Comparison of ENCODE assay signal across 14 cellular contexts in genomic region chr7:44791278-44792219, GRCh38.
DNase-seq lines count a peak whose midpoint lies in the region; ATAC-seq and TF ChIP-seq lines count a peak whose summit lies in the region.
"Had no signal": no experiment of that assay in that cellular context is flagged by ENCODE, and none has a peak within 500 bp of the region (broad histone marks: within the 10 kb centered on the region; RNA-seq: fewer than 3 reads in every experiment).

No MANE protein-coding gene starts in this region.

- no peaks in the 10 kb centered on the region for H3K9me3 ChIP-seq in SK-N-MC (ENCODE audit: low read depth, low read length)
- H3K9me3 ChIP-seq: psoas muscle had no signal

- peak overlapping the region; percentile 50; the same call in 1 of the 2 replicates for H3K27ac ChIP-seq in SK-N-MC
- H3K27ac ChIP-seq: psoas muscle had no signal

- peak; percentile 84 for DNase-seq in GM03348 (ENCODE audit: low spot score)
- no peak for DNase-seq in SK-N-MC (ENCODE audit: low read depth, low spot score)
- DNase-seq in fibroblast of mammary gland (ENCODE audit: low read depth): peak; percentile 41
- DNase-seq in retinal pigment epithelial cell (ENCODE audit: low read depth): no peak
- DNase-seq in T1000 (lab: John Stamatoyannopoulos, UW): no peak
- no peak for DNase-seq in activated CD4-positive, CD25-positive, alpha-beta regulatory T cell (lab: John Stamatoyannopoulos, UW)
- DNase-seq in stimulated activated CD4-positive, alpha-beta T cell treated with anti-CD3 and anti-CD28 coated beads, Interleukin-12 subunit alpha, Interleukin-12 subunit beta, amount 100 ng/mL, for 4 hours: no peak
- DNase-seq: effector CD4-positive, alpha-beta T cell; Karpas-422; NCI-H2081; psoas muscle had no signal

- no peak for ATAC-seq in HG03025 (IDR thresholded peaks at IDR 0.05; ENCODE audit: low FRiP score, unreplicated experiment)
- ATAC-seq: GM12878, HCT116, psoas muscle had no signal

- TF ChIP-seq CTCF in fibroblast of mammary gland (conservative IDR thresholded peaks at IDR 0.05; ENCODE audit: control insufficient read depth, insufficient read depth, low read depth, low read length) (peak; percentile 12), retinal pigment epithelial cell (conservative IDR thresholded peaks at IDR 0.05; ENCODE audit: low read depth, low read length) (peak; percentile 29)

- H3K4me3 ChIP-seq in SK-N-MC: no peak overlapping the region
- no peak overlapping the region for H3K4me3 ChIP-seq in fibroblast of mammary gland (ENCODE audit: control insufficient read depth, low read depth, low read length)
- no peak overlapping the region for H3K4me3 ChIP-seq in retinal pigment epithelial cell (ENCODE audit: low read length)
- H3K4me3 ChIP-seq: GM12878, psoas muscle had no signal

- no peak overlapping the region for H3K9ac ChIP-seq in SK-N-MC (ENCODE audit: insufficient read length)

- no peaks in the 10 kb centered on the region for H3K36me3 ChIP-seq in SK-N-MC (ENCODE audit: insufficient read depth, low read length)

Comparison
In these comparisons a context has a peak if more than half of its experiments do, and no peak if none do; other contexts are left out.
1. DNase-seq: peak in GM03348 (single experiment) and fibroblast of mammary gland (single experiment); none in SK-N-MC (single experiment), retinal pigment epithelial cell (single experiment), T1000 (single experiment), activated CD4-positive, CD25-positive, alpha-beta regulatory T cell (0 of 4) and stimulated activated CD4-positive, alpha-beta T cell treated with anti-CD3 and anti-CD28 coated beads, Interleukin-12 subunit alpha, Interleukin-12 subunit beta, amount 100 ng/mL, for 4 hours (single experiment).